Comparison of ENCODE assay signal across 16 cellular contexts in genomic region chrX:7127058-7127457, GRCh38.
"Had no signal": no experiment of that assay in that cellular context is flagged by ENCODE, and none has a peak within 500 bp of the region (broad histone marks: within the 10 kb centered on the region; RNA-seq: fewer than 3 reads in every experiment).

No MANE protein-coding gene starts in this region.

- H3K4me1 ChIP-seq: gastroesophageal sphincter, prostate gland, suprapubic skin, upper lobe of right lung had no signal

- DNase-seq: activated CD4-positive, alpha-beta T cell treated with anti-CD3 and anti-CD28 coated beads, Interleukin-2, amount 50 U/mL, for 4 hours; activated CD4-positive, CD25-positive, alpha-beta regulatory T cell treated with anti-CD3 and anti-CD28 coated beads, Interleukin-2, amount 50 U/mL, for 72 hours; activated naive CD4-positive, alpha-beta T cell treated with anti-CD3 and anti-CD28 coated beads for 36 hours; activated naive CD8-positive, alpha-beta T cell treated with anti-CD3 and anti-CD28 coated beads, Interleukin-2, amount 50 U/mL, for 24 hours; aorta; dorsolateral prefrontal cortex; erythroblast; heart right ventricle; left lung; spleen; T-helper 1 cell; T1000; upper lobe of right lung had no signal

- H3K27ac ChIP-seq: dorsolateral prefrontal cortex, gastroesophageal sphincter, heart right ventricle, left lung, prostate gland, spleen, suprapubic skin, upper lobe of right lung had no signal

- H3K36me3 ChIP-seq: gastroesophageal sphincter, heart right ventricle, left lung, prostate gland, suprapubic skin, upper lobe of right lung had no signal

- H3K4me3 ChIP-seq: dorsolateral prefrontal cortex, gastroesophageal sphincter, heart right ventricle, left lung, prostate gland, spleen, suprapubic skin, upper lobe of right lung had no signal

- H3K27me3 ChIP-seq: dorsolateral prefrontal cortex, gastroesophageal sphincter, heart right ventricle, left lung, spleen, suprapubic skin, upper lobe of right lung had no signal
